27 cellular contexts compared by ENCODE assay signal in genomic region chr16:28276301-28276700, GRCh38. TPM values are rescaled to one million over a fixed set of nuclear protein-coding genes. Genes with fewer than 3 reads are reported as not detected.
DNase-seq lines count a peak whose midpoint lies in the region; ATAC-seq and TF ChIP-seq lines count a peak whose summit lies in the region.
"Had no signal": no experiment of that assay in that cellular context is flagged by ENCODE, and none has a peak within 500 bp of the region (broad histone marks: within the 10 kb centered on the region; RNA-seq: fewer than 3 reads in every experiment).

No MANE protein-coding gene starts in this region.

- H3K27me3 ChIP-seq in CD8-positive, alpha-beta memory T cell (ENCODE audit: insufficient read depth, low read length, poor library complexity, severe bottlenecking), result no peaks in the 10 kb centered on the region

- no peaks in the 10 kb centered on the region for H3K9me3 Mint-ChIP-seq in activated naive CD4-positive, alpha-beta T cell treated with anti-CD3 and anti-CD28 coated beads, Interleukin-2, amount 50 U/mL, for 24 hours
- H3K9me3 Mint-ChIP-seq in CD8-positive, alpha-beta memory T cell, result no peaks in the 10 kb centered on the region
- no peaks in the 10 kb centered on the region for H3K9me3 Mint-ChIP-seq in central memory CD8-positive, alpha-beta T cell
- no peaks in the 10 kb centered on the region for H3K9me3 Mint-ChIP-seq in chondrocyte (ENCODE audit: low read depth)
- H3K9me3 Mint-ChIP-seq in endothelial cell (ENCODE audit: unreplicated experiment), result no peaks in the 10 kb centered on the region
- H3K9me3 Mint-ChIP-seq: IgD-negative memory B cell had no signal

- ATAC-seq in central memory CD8-positive, alpha-beta T cell (replicated peaks; ENCODE audit: extremely low read depth, poor library complexity, severe bottlenecking), result no peak
- no peak for ATAC-seq in GM18909 (IDR thresholded peaks at IDR 0.05; ENCODE audit: poor library complexity, unreplicated experiment)
- ATAC-seq: body of pancreas, heart left ventricle, left ventricle myocardium superior had no signal

- H3K4me1 Mint-ChIP-seq in activated naive CD4-positive, alpha-beta T cell treated with anti-CD3 and anti-CD28 coated beads, Interleukin-2, amount 50 U/mL, for 24 hours, result peaks cover 45% of the 10 kb centered on the region
- H3K4me1 Mint-ChIP-seq in CD8-positive, alpha-beta memory T cell, result peaks cover 28 to 44% (median 37%) of the 10 kb centered on the region in 3 donors
- H3K4me1 Mint-ChIP-seq in central memory CD8-positive, alpha-beta T cell, result peaks cover 35% of the 10 kb centered on the region
- H3K4me1 Mint-ChIP-seq in chondrocyte (ENCODE audit: low read depth) (peaks cover 7% of the 10 kb centered on the region), endothelial cell (ENCODE audit: unreplicated experiment) (peaks cover 15% of the 10 kb centered on the region)

- no peaks in the 10 kb centered on the region for H3K27me3 Mint-ChIP-seq in activated naive CD4-positive, alpha-beta T cell treated with anti-CD3 and anti-CD28 coated beads, Interleukin-2, amount 50 U/mL, for 24 hours
- H3K27me3 Mint-ChIP-seq in CD8-positive, alpha-beta memory T cell, result no peaks in the 10 kb centered on the region
- peaks cover 5% of the 10 kb centered on the region for H3K27me3 Mint-ChIP-seq in central memory CD8-positive, alpha-beta T cell
- peaks cover 31% of the 10 kb centered on the region for H3K27me3 Mint-ChIP-seq in chondrocyte (ENCODE audit: low read depth)
- no peaks in the 10 kb centered on the region for H3K27me3 Mint-ChIP-seq in endothelial cell (ENCODE audit: unreplicated experiment)

- H3K27ac ChIP-seq in CD8-positive, alpha-beta memory T cell (ENCODE audit: low read depth, low read length), result no peak overlapping the region
- H3K27ac ChIP-seq: body of pancreas, esophagus muscularis mucosa, heart left ventricle, tibial nerve had no signal

- no peak overlapping the region for H3K4me3 ChIP-seq in CD8-positive, alpha-beta memory T cell (ENCODE audit: low read length)
- H3K4me3 ChIP-seq: body of pancreas, esophagus muscularis mucosa, heart left ventricle, tibial nerve had no signal

- CTCF ChIA-PET in CD8-positive, alpha-beta memory T cell (lab: Charles Lee), result interaction anchor here (1.3 to 5.9 kb wide), 7 partner anchors 21 to 61 kb away, joined by 3 to 210 read pairs (median 8); no protein-coding TSS in a partner anchor

- H3K4me1 ChIP-seq in CD8-positive, alpha-beta memory T cell (ENCODE audit: insufficient read depth, low read length), result peaks cover 37% of the 10 kb centered on the region

- DNase-seq in activated naive CD4-positive, alpha-beta T cell (lab: John Stamatoyannopoulos, UW), result no peak
- DNase-seq in CD8-positive, alpha-beta memory T cell, result no peak
- no peak for DNase-seq in central memory CD8-positive, alpha-beta T cell (ENCODE audit: low spot score in 2 of 2)
- DNase-seq in chondrocyte (ENCODE audit: low spot score), result no peak
- DNase-seq in endothelial cell (ENCODE audit: low spot score), result no peak
- DNase-seq: activated B cell treated with CpG ODN at 0.5 μM for 24 hours; activated CD4-positive, alpha-beta T cell treated with anti-CD3 and anti-CD28 coated beads, Interleukin-2, amount 50 U/mL, for 48 hours; activated effector memory CD4-positive, alpha-beta T cell treated with anti-CD3 and anti-CD28 coated beads, Interleukin-2, amount 50 U/mL, for 16 hours; body of pancreas; dermis blood vessel endothelial cell; DMS 273 treated with DMSO at 0.1 percent for 48 hours; EL; foreskin fibroblast; GOT3; left ventricle myocardium superior; NCI-H1694; NCI-H2171; NCI-H510A; SHP77 treated with DMSO at 0.1 percent for 48 hours; stimulated activated CD4-positive, alpha-beta T cell treated with anti-CD3 and anti-CD28 coated beads, Interleukin-4, amount 100 ng/mL, for 1 hour had no signal

- H3K9me3 ChIP-seq in CD8-positive, alpha-beta memory T cell (ENCODE audit: low read length), result no peaks in the 10 kb centered on the region
- H3K9me3 ChIP-seq: body of pancreas had no signal

- H3K36me3 ChIP-seq in CD8-positive, alpha-beta memory T cell (ENCODE audit: insufficient read depth, low read length), result no peaks in the 10 kb centered on the region
- H3K36me3 ChIP-seq: esophagus muscularis mucosa, heart left ventricle, tibial nerve had no signal

- no peak overlapping the region for H3K27ac Mint-ChIP-seq in activated naive CD4-positive, alpha-beta T cell treated with anti-CD3 and anti-CD28 coated beads, Interleukin-2, amount 50 U/mL, for 24 hours
- peak overlapping the region in 7 of 8 donors; percentile 29 to 97 (median 81) for H3K27ac Mint-ChIP-seq in CD8-positive, alpha-beta memory T cell
- peak overlapping the region; percentile 94 for H3K27ac Mint-ChIP-seq in central memory CD8-positive, alpha-beta T cell (ENCODE audit: low read depth)
- H3K27ac Mint-ChIP-seq in chondrocyte (ENCODE audit: unreplicated experiment) (no peak overlapping the region), endothelial cell (ENCODE audit: unreplicated experiment) (no peak overlapping the region)
- H3K27ac Mint-ChIP-seq: activated B cell treated with CpG ODN at 0.5 μM for 24 hours had no signal

- POLR2A ChIA-PET in CD8-positive, alpha-beta memory T cell (lab: Charles Lee), result interaction anchor here (2.0 kb wide), 1 partner anchor 34 kb away, joined by 20 read pairs; no protein-coding TSS in a partner anchor

- peak overlapping the region; percentile 70 for H3K4me3 Mint-ChIP-seq in activated naive CD4-positive, alpha-beta T cell treated with anti-CD3 and anti-CD28 coated beads, Interleukin-2, amount 50 U/mL, for 24 hours
- H3K4me3 Mint-ChIP-seq in CD8-positive, alpha-beta memory T cell, result peak overlapping the region in 6 of 7 donors; percentile 36 to 57 (median 50)
- peak overlapping the region; percentile 76 for H3K4me3 Mint-ChIP-seq in central memory CD8-positive, alpha-beta T cell
- no peak overlapping the region for H3K4me3 Mint-ChIP-seq in chondrocyte (ENCODE audit: unreplicated experiment)
- no peak overlapping the region for H3K4me3 Mint-ChIP-seq in endothelial cell (ENCODE audit: unreplicated experiment)
- H3K4me3 Mint-ChIP-seq: activated B cell treated with CpG ODN at 0.5 μM for 24 hours had no signal

- H3K36me3 Mint-ChIP-seq in activated naive CD4-positive, alpha-beta T cell treated with anti-CD3 and anti-CD28 coated beads, Interleukin-2, amount 50 U/mL, for 24 hours, result no peaks in the 10 kb centered on the region
- H3K36me3 Mint-ChIP-seq in CD8-positive, alpha-beta memory T cell, result no peaks in the 10 kb centered on the region
- peaks cover 12% of the 10 kb centered on the region for H3K36me3 Mint-ChIP-seq in central memory CD8-positive, alpha-beta T cell (ENCODE audit: insufficient read depth)
- H3K36me3 Mint-ChIP-seq in chondrocyte (ENCODE audit: low read depth) (no peaks in the 10 kb centered on the region), endothelial cell (ENCODE audit: low read depth, unreplicated experiment) (no peaks in the 10 kb centered on the region)

- TF ChIP-seq CTCF in chondrocyte (IDR thresholded peaks at IDR 0.05) (no peak), endothelial cell (IDR thresholded peaks at IDR 0.05; ENCODE audit: unreplicated experiment) (no peak)

RNA-seq across cellular contexts. Expression of gene SBK1, which starts 16.0 kb away (rescaled TPM):
- total RNA-seq in CD8-positive, alpha-beta memory T cell, result 1 to 10 TPM; 3.9 to 4.1 TPM
- 20.3 TPM for polyA plus RNA-seq in CD8-positive, alpha-beta memory T cell
- total RNA-seq in chondrocyte (1.5 to 2.8 TPM (median 1.7 TPM) in 3 replicates), endothelial cell (ENCODE audit: unreplicated experiment) (22.9 TPM)
- total RNA-seq: osteoblast had no signal

Comparison
In these comparisons a context has a peak if more than half of its experiments do, and no peak if none do; other contexts are left out.
1. H3K27ac Mint-ChIP-seq: peak in CD8-positive, alpha-beta memory T cell (7 of 8) and central memory CD8-positive, alpha-beta T cell (single experiment); none in activated naive CD4-positive, alpha-beta T cell treated with anti-CD3 and anti-CD28 coated beads, Interleukin-2, amount 50 U/mL, for 24 hours (single experiment), chondrocyte (single experiment) and endothelial cell (single experiment).
2. H3K4me3 Mint-ChIP-seq: peak in activated naive CD4-positive, alpha-beta T cell treated with anti-CD3 and anti-CD28 coated beads, Interleukin-2, amount 50 U/mL, for 24 hours (single experiment), CD8-positive, alpha-beta memory T cell (6 of 7) and central memory CD8-positive, alpha-beta T cell (single experiment); none in chondrocyte (single experiment) and endothelial cell (single experiment).